ENCODE assay signal across 11 cellular contexts in the genomic region with DNA sequence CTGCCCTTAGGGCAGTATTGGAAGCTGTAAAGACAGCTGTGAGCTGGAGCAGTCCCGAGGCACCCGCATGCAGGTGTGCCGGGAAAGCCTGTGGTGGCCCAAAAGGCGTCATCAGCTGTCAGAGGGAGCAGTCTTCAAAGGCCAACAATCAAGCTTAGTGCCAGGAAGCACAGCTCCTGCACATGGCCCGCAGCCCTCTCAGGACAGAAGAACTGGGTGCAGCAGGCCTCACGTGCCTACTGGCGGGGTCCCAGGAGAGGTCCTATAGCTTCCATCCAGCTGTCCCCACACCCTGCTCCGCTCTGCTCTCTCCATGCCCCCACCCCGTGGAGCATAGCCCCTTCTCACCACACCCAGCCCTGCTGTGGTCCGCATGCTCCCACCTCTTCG.
DNase-seq lines count a peak whose midpoint lies in the region; ATAC-seq lines count a peak whose summit lies in the region.
"Had no signal": no experiment of that assay in that cellular context is flagged by ENCODE, and none has a peak within 500 bp of the region (broad histone marks: within the 10 kb centered on the region; RNA-seq: fewer than 3 reads in every experiment).

No MANE protein-coding gene starts in this region.

- no peaks in the 10 kb centered on the region for H3K27me3 ChIP-seq in SJCRH30

- H3K4me3 Mint-ChIP-seq in IgD-negative memory B cell = peak overlapping the region in 1 of 4 donors; percentile 35
- H3K4me3 Mint-ChIP-seq in activated naive CD8-positive, alpha-beta T cell treated with anti-CD3 and anti-CD28 coated beads, Interleukin-2, amount 50 U/mL, for 24 hours = no peak overlapping the region
- H3K4me3 Mint-ChIP-seq: T-helper 1 cell treated with Interleukin-12 subunit alpha and Interleukin-12 subunit beta and Interleukin-4 antibody, amounts not matched to agents 30 μg/mL and 1 μg/mL, for 36 hours had no signal

- no peaks in the 10 kb centered on the region for H3K36me3 ChIP-seq in SJCRH30

- H3K4me3 ChIP-seq in SJCRH30 = no peak overlapping the region
- H3K4me3 ChIP-seq: K562 had no signal

- peak overlapping the region; percentile 27; the same call in 1 of the 2 replicates for H3K27ac ChIP-seq in SJCRH30

- H3K4me1 ChIP-seq in SJCRH30 = peaks cover 23% of the 10 kb centered on the region

- no peaks in the 10 kb centered on the region for H3K36me3 Mint-ChIP-seq in IgD-negative memory B cell
- H3K36me3 Mint-ChIP-seq in activated naive CD8-positive, alpha-beta T cell treated with anti-CD3 and anti-CD28 coated beads, Interleukin-2, amount 50 U/mL, for 24 hours (ENCODE audit: low read depth) = no peaks in the 10 kb centered on the region

- DNase-seq in SJCRH30 (peak in 1 of 2 experiments; percentile 74), DMS114 treated with DMSO at 0.1 percent for 48 hours (lab: John Stamatoyannopoulos, UW; ENCODE audit: unreplicated experiment) (no peak), mucosa of gallbladder (ENCODE audit: low spot score) (no peak), D341Med (ENCODE audit: low spot score) (no peak)
- DNase-seq in activated naive CD8-positive, alpha-beta T cell treated with anti-CD3 and anti-CD28 coated beads, Interleukin-2, amount 50 U/mL, for 24 hours = peak; percentile 42
- peak in 2 of 3 experiments; percentile 14 to 21 for DNase-seq in stimulated activated CD4-positive, alpha-beta T cell treated with anti-CD3 and anti-CD28 coated beads, TNF-alpha, amount 100 ng/mL, for 4 hours (ENCODE audit: low read depth in 3 of 3)
- DNase-seq: aorta, substantia nigra had no signal

- peak overlapping the region in 2 of 3 donors; percentile 5 to 72 for H3K27ac Mint-ChIP-seq in IgD-negative memory B cell
- no peak overlapping the region for H3K27ac Mint-ChIP-seq in activated naive CD8-positive, alpha-beta T cell treated with anti-CD3 and anti-CD28 coated beads, Interleukin-2, amount 50 U/mL, for 24 hours
- H3K27ac Mint-ChIP-seq: T-helper 1 cell treated with Interleukin-12 subunit alpha and Interleukin-12 subunit beta and Interleukin-4 antibody, amounts not matched to agents 30 μg/mL and 1 μg/mL, for 36 hours had no signal

- peak; percentile 41 for ATAC-seq in activated naive CD8-positive, alpha-beta T cell treated with anti-CD3 and anti-CD28 coated beads, Interleukin-2, amount 50 U/mL, for 24 hours
- ATAC-seq: K562 had no signal

- H3K9me3 Mint-ChIP-seq in IgD-negative memory B cell = no peaks in the 10 kb centered on the region
- H3K9me3 Mint-ChIP-seq in activated naive CD8-positive, alpha-beta T cell treated with anti-CD3 and anti-CD28 coated beads, Interleukin-2, amount 50 U/mL, for 24 hours = no peaks in the 10 kb centered on the region
- H3K9me3 Mint-ChIP-seq: T-helper 1 cell treated with Interleukin-12 subunit alpha and Interleukin-12 subunit beta and Interleukin-4 antibody, amounts not matched to agents 30 μg/mL and 1 μg/mL, for 36 hours had no signal

- H3K4me1 Mint-ChIP-seq in IgD-negative memory B cell = peaks cover 31 to 43% (median 39%) of the 10 kb centered on the region in 3 donors
- peaks cover 14% of the 10 kb centered on the region for H3K4me1 Mint-ChIP-seq in activated naive CD8-positive, alpha-beta T cell treated with anti-CD3 and anti-CD28 coated beads, Interleukin-2, amount 50 U/mL, for 24 hours

- H3K9me3 ChIP-seq in SJCRH30 (replicated peaks) = no peaks in the 10 kb centered on the region

- peaks cover 11% of the 10 kb centered on the region for H3K27me3 Mint-ChIP-seq in IgD-negative memory B cell
- peaks cover 2% of the 10 kb centered on the region for H3K27me3 Mint-ChIP-seq in activated naive CD8-positive, alpha-beta T cell treated with anti-CD3 and anti-CD28 coated beads, Interleukin-2, amount 50 U/mL, for 24 hours

Comparison
In these comparisons a context has a peak if more than half of its experiments do, and no peak if none do; other contexts are left out.
1. DNase-seq: peak in activated naive CD8-positive, alpha-beta T cell treated with anti-CD3 and anti-CD28 coated beads, Interleukin-2, amount 50 U/mL, for 24 hours (single experiment) and stimulated activated CD4-positive, alpha-beta T cell treated with anti-CD3 and anti-CD28 coated beads, TNF-alpha, amount 100 ng/mL, for 4 hours (2 of 3); none in DMS114 treated with DMSO at 0.1 percent for 48 hours (single experiment), mucosa of gallbladder (single experiment) and D341Med (single experiment).